In the genomic region with DNA sequence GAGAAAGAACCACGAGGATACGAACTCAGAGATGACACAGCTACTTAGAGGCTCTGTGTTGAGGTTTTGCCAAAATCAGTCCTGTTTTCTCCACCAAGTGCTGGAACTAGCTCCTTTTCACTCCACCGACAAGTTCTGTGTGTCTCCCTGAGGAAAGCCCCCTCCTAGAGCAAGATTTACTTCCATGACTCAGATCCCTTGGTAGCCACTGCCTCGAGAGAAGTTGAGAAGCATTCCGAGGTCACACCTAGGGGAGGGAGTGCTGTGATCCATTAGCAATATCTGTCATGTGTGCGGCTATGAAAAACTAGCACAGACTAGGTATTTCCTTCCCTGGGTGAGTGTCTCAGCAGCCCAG, we compare ENCODE assay signal across 12 cellular contexts. TPM values are rescaled to one million over a fixed set of nuclear protein-coding genes. Genes with fewer than 3 reads are reported as not detected.
A peak's percentile ranks its signal among the peaks of the same experiment; 100 is the strongest.
DNase-seq lines count a peak whose midpoint lies in the region; ATAC-seq, FAIRE-seq and TF ChIP-seq lines count a peak whose summit lies in the region.
"Had no signal": no experiment of that assay in that cellular context is flagged by ENCODE, and none has a peak within 500 bp of the region (broad histone marks: within the 10 kb centered on the region; RNA-seq: fewer than 3 reads in every experiment).

No MANE protein-coding gene starts in this region.

- H3K4me1 ChIP-seq in adipocyte (ENCODE audit: control insufficient read depth, insufficient read depth, low read length) = peaks cover 11% of the 10 kb centered on the region

- H3K9me3 ChIP-seq in AG04450 (ENCODE audit: control insufficient read depth, insufficient read depth, low read length) (peaks cover 5% of the 10 kb centered on the region; the same call in 1 of the 2 replicates), adipocyte (ENCODE audit: control insufficient read depth, low read length) (no peaks in the 10 kb centered on the region)

- peaks cover 11% of the 10 kb centered on the region for H3K4me1 Mint-ChIP-seq in memory B cell

- no peak overlapping the region for H3K27ac ChIP-seq in AG04450 (ENCODE audit: low read depth, low read length)

- H3K27me3 ChIP-seq in AG04450 (ENCODE audit: control insufficient read depth, insufficient read depth, low read length) (no peaks in the 10 kb centered on the region), adipocyte (replicated peaks; ENCODE audit: control insufficient read depth, insufficient read depth, low read length) (no peaks in the 10 kb centered on the region)

- H3K36me3 Mint-ChIP-seq in memory B cell = no peaks in the 10 kb centered on the region

- no peak for TF ChIP-seq CTCF in AG04450 (IDR thresholded peaks at IDR 0.05; ENCODE audit: low read depth, low read length)

- CTCF ChIA-PET in AG04450 (lab: Charles Lee) = interaction anchor here (1.1 kb wide), 1 partner anchor 277 kb away, joined by 3 read pairs; no protein-coding TSS in a partner anchor

- no peak for TF ChIP-seq POLR2A in H54 (IDR thresholded peaks at IDR 0.05; ENCODE audit: low read depth, low read length)

- no peak overlapping the region for H3K4me3 Mint-ChIP-seq in memory B cell

- H3K36me3 ChIP-seq in adipocyte (ENCODE audit: control insufficient read depth, insufficient read depth, low read length, severe bottlenecking) = no peaks in the 10 kb centered on the region

- no peaks in the 10 kb centered on the region for H3K9me3 Mint-ChIP-seq in memory B cell

- H3K4me3 ChIP-seq in AG04450 (ENCODE audit: low read depth, low read length) (no peak overlapping the region), adipocyte (ENCODE audit: low read length) (no peak overlapping the region)

- POLR2A ChIA-PET in AG04450 (lab: Yijun Ruan, JAX) = no interaction called here

- peak overlapping the region; percentile 7 for H3K27ac Mint-ChIP-seq in memory B cell

- no peak overlapping the region for H3K9ac ChIP-seq in adipocyte (ENCODE audit: low read length)

- DNase-seq in AG04450 (ENCODE audit: low read depth, low spot score) (peak; percentile 34), H54 (ENCODE audit: insufficient read length, low spot score) (peak; percentile 47), adipocyte (ENCODE audit: low read depth) (peak; percentile 18), memory B cell (ENCODE audit: low spot score in 2 of 2) (no peak), GM19240 (ENCODE audit: insufficient read length, low spot score) (no peak), NCI-H510A (lab: John Stamatoyannopoulos, UW) (no peak)
- DNase-seq: caudate nucleus; DMS153; stimulated activated CD4-positive, alpha-beta T cell treated with anti-CD3 and anti-CD28 coated beads, Interleukin-15, amount 100 ng/mL, for 24 hours had no signal

- H3K27me3 Mint-ChIP-seq in memory B cell = peaks cover 12% of the 10 kb centered on the region

- no peak for ATAC-seq in memory B cell (ENCODE audit: low read depth)
- no peak for ATAC-seq in GM21367 (IDR thresholded peaks at IDR 0.05; ENCODE audit: unreplicated experiment)
- no peak for ATAC-seq in HG03196 (IDR thresholded peaks at IDR 0.05; ENCODE audit: unreplicated experiment)

- FAIRE-seq in H54 (lab: Jason Lieb, UNC) = no peak
- FAIRE-seq: TTC549 had no signal

RNA-seq across cellular contexts. Expression of gene IL21R, which starts 30.6 kb away (rescaled TPM):
- polyA plus RNA-seq in AG04450 (2011; rRNA removed) = 0.52 and 0.57 TPM in 2 replicates
- 1.6 and 2.4 TPM in 2 replicates for polyA minus RNA-seq in AG04450 (2011; rRNA and poly(A)+ RNA removed)

Comparison
In these comparisons a context has a peak if more than half of its experiments do, and no peak if none do; other contexts are left out.
1. DNase-seq: peak in AG04450 (single experiment), H54 (single experiment) and adipocyte (single experiment); none in memory B cell (0 of 2), GM19240 (single experiment) and NCI-H510A (single experiment).